1 cellular context compared by ENCODE assay signal in the genomic region with DNA sequence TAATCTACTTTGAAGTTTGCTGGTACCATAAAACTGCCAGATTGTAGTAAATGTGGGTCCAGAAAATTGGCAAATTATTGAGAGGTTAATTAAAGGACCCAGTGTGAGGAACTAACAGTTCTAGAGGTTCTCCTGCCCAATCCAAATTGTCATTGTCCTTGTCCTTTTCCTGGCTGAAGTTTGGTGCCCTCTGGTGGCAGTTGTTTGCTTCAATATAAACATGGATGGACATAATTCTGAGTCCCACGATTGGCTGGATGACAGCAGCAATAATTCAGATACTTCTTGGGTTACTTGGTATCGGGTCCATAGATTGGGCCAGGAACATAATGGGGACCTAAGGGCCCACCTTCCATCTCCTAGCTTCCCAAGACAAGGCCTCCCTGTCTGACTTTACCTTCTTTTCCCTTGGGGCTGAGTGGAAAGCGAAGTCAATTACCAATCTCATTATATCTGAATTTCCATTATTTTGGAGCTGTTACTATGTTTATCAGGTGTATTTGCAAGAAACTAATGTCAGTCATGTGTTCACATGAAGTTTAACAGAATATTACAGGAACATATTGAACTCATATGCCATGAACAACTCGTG.
TF ChIP-seq lines count a peak whose summit lies in the region.

No MANE protein-coding gene starts in this region.

TF ChIP-seq in HEK293, 187 proteins besides CTCF, POLR2A, EP300 and RAD21 (continued from another document):
- TF ChIP-seq, protein P1, sequence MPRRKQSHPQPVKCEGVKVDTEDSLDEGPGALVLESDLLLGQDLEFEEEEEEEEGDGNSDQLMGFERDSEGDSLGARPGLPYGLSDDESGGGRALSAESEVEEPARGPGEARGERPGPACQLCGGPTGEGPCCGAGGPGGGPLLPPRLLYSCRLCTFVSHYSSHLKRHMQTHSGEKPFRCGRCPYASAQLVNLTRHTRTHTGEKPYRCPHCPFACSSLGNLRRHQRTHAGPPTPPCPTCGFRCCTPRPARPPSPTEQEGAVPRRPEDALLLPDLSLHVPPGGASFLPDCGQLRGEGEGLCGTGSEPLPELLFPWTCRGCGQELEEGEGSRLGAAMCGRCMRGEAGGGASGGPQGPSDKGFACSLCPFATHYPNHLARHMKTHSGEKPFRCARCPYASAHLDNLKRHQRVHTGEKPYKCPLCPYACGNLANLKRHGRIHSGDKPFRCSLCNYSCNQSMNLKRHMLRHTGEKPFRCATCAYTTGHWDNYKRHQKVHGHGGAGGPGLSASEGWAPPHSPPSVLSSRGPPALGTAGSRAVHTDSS (tag by site-specific recombination; IDR thresholded peaks at IDR 0.05), result peak; percentile 34; the same call in 1 of the 2 replicates
- TF ChIP-seq TRIM28 (IDR thresholded peaks at IDR 0.05; ENCODE audit: borderline replicate concordance, low read length) (peak; percentile 55), YY1 (tag by site-specific recombination; IDR thresholded peaks at IDR 0.05) (no peak), IKZF3 (tag by site-specific recombination; IDR thresholded peaks at IDR 0.05) (peak; percentile 84), ZSCAN30 (tag by site-specific recombination; IDR thresholded peaks at IDR 0.05) (peak; percentile 58; the same call in 1 of the 2 replicates), ZSCAN16 (tag by site-specific recombination; IDR thresholded peaks at IDR 0.05) (no peak), ZNF610 (tag by site-specific recombination; IDR thresholded peaks at IDR 0.05; ENCODE audit: borderline replicate concordance) (no peak; the same call in 1 of the 2 replicates), ZNF2 (tag by site-specific recombination; IDR thresholded peaks at IDR 0.05) (peak; percentile 53; the same call in 1 of the 2 replicates), GLIS2 (tag by site-specific recombination; IDR thresholded peaks at IDR 0.05) (no peak), MEIS1 (CRISPR knock-in tag; IDR thresholded peaks at IDR 0.05; ENCODE audit: borderline replicate concordance) (no peak), SP3 (tag by site-specific recombination; IDR thresholded peaks at IDR 0.05) (0 out of 2 replicates have a peak, but pooled peaks have one; percentile 12), ZNF792 (tag by site-specific recombination; IDR thresholded peaks at IDR 0.05) (no peak), ZNF184 (tag by site-specific recombination; IDR thresholded peaks at IDR 0.05) (0 out of 2 replicates have a peak, but pooled peaks have one; percentile 30), ZNF596 (tag by site-specific recombination; IDR thresholded peaks at IDR 0.05) (no peak), ZNF560 (tag by site-specific recombination; IDR thresholded peaks at IDR 0.05; ENCODE audit: borderline replicate concordance) (no peak), KLF10 (tag by site-specific recombination; IDR thresholded peaks at IDR 0.05) (0 out of 2 replicates have a peak, but pooled peaks have one; percentile 39)
- TF ChIP-seq, protein P2, sequence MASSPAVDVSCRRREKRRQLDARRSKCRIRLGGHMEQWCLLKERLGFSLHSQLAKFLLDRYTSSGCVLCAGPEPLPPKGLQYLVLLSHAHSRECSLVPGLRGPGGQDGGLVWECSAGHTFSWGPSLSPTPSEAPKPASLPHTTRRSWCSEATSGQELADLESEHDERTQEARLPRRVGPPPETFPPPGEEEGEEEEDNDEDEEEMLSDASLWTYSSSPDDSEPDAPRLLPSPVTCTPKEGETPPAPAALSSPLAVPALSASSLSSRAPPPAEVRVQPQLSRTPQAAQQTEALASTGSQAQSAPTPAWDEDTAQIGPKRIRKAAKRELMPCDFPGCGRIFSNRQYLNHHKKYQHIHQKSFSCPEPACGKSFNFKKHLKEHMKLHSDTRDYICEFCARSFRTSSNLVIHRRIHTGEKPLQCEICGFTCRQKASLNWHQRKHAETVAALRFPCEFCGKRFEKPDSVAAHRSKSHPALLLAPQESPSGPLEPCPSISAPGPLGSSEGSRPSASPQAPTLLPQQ (tag by site-specific recombination; IDR thresholded peaks at IDR 0.05), result 0 out of 2 replicates have a peak, but pooled peaks have one; percentile 13
- TF ChIP-seq, protein P3, sequence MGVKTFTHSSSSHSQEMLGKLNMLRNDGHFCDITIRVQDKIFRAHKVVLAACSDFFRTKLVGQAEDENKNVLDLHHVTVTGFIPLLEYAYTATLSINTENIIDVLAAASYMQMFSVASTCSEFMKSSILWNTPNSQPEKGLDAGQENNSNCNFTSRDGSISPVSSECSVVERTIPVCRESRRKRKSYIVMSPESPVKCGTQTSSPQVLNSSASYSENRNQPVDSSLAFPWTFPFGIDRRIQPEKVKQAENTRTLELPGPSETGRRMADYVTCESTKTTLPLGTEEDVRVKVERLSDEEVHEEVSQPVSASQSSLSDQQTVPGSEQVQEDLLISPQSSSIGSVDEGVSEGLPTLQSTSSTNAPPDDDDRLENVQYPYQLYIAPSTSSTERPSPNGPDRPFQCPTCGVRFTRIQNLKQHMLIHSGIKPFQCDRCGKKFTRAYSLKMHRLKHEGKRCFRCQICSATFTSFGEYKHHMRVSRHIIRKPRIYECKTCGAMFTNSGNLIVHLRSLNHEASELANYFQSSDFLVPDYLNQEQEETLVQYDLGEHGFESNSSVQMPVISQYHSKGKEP (tag by site-specific recombination; IDR thresholded peaks at IDR 0.05), result peak; percentile 18; the same call in 1 of the 2 replicates
- TF ChIP-seq, protein P4, sequence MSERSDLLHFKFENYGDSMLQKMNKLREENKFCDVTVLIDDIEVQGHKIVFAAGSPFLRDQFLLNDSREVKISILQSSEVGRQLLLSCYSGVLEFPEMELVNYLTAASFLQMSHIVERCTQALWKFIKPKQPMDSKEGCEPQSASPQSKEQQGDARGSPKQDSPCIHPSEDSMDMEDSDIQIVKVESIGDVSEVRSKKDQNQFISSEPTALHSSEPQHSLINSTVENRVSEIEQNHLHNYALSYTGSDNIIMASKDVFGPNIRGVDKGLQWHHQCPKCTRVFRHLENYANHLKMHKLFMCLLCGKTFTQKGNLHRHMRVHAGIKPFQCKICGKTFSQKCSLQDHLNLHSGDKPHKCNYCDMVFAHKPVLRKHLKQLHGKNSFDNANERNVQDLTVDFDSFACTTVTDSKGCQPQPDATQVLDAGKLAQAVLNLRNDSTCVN (tag by site-specific recombination; optimal IDR thresholded peaks at IDR 0.05), result peak; percentile 15
